Comparison of ENCODE assay signal across 25 cellular contexts in genomic region chr7:77232467-77232866, GRCh38. TPM values are rescaled to one million over a fixed set of nuclear protein-coding genes. Genes with fewer than 3 reads are reported as not detected.
DNase-seq lines count a peak whose midpoint lies in the region; ATAC-seq, FAIRE-seq and TF ChIP-seq lines count a peak whose summit lies in the region.
"Had no signal": no experiment of that assay in that cellular context is flagged by ENCODE, and none has a peak within 500 bp of the region (broad histone marks: within the 10 kb centered on the region; RNA-seq: fewer than 3 reads in every experiment).

No MANE protein-coding gene starts in this region.

- no peak overlapping the region for H4K12ac ChIP-seq in trophoblast cell (ENCODE audit: low read depth, low read length)

- FAIRE-seq in GM12891 (lab: Jason Lieb, UNC) (peak; percentile 5), H1 (lab: Jason Lieb, UNC) (peak; percentile 28)
- FAIRE-seq: A549, D721Med, GM12878 had no signal

- peak overlapping the region; percentile 48; the same call in 1 of the 2 replicates for H4K91ac ChIP-seq in IMR-90 (ENCODE audit: insufficient read depth, low read depth, low read length)
- no peak overlapping the region for H4K91ac ChIP-seq in H1 (replicated peaks; ENCODE audit: insufficient read length, low read length)
- no peak overlapping the region for H4K91ac ChIP-seq in trophoblast cell (ENCODE audit: low read depth, low read length)

- in situ Hi-C loops in IMR-90 (cut with MboI; ENCODE audit: low sequenced_read_pairs) = no loop called here

- H3K23ac ChIP-seq in IMR-90 (ENCODE audit: low read depth, low read length) (no peak overlapping the region), H1 (ENCODE audit: insufficient read length) (no peak overlapping the region), trophoblast cell (ENCODE audit: low read length) (no peak overlapping the region)

- H3K9ac ChIP-seq in IMR-90 (ENCODE audit: low read depth, low read length) (no peak overlapping the region), H1 (replicated peaks in 1 of 4; ENCODE audit: extremely low read depth in 1 of 4, low read depth in 3 of 4, low read length in 3 of 4) (no peak overlapping the region; a peak in 1 of 7 replicates), neural progenitor cell (no peak overlapping the region), trophoblast cell (ENCODE audit: low read length) (no peak overlapping the region)
- H3K9ac ChIP-seq: BLaER1 treated with 17β-estradiol and CSF1 and Interleukin-3, amounts not matched to agents 10 nM and 100 nM had no signal

- H3K4me3 ChIP-seq in IMR-90 (ENCODE audit: insufficient read depth, low read depth, low read length) (no peak overlapping the region), H1 (ENCODE audit: extremely low read depth in 1 of 4, insufficient read depth in 2 of 4, low read depth in 3 of 4, low read length in 4 of 4) (no peak overlapping the region), neural progenitor cell (no peak overlapping the region), trophoblast cell (ENCODE audit: low read depth, low read length) (no peak overlapping the region)
- H3K4me3 ChIP-seq: A549; BLaER1 treated with 17β-estradiol and CSF1 and Interleukin-3, amounts not matched to agents 10 nM and 100 nM; GM12878; HAP-1 had no signal

- H3K9me3 ChIP-seq in IMR-90 (ENCODE audit: control insufficient read depth, insufficient read depth, low read length) = no peaks in the 10 kb centered on the region
- no peaks in the 10 kb centered on the region for H3K9me3 ChIP-seq in H1 (ENCODE audit: insufficient read depth in 2 of 2, low read depth in 1 of 2, low read length in 1 of 2)
- H3K9me3 ChIP-seq in neural progenitor cell (ENCODE audit: low read depth) = no peaks in the 10 kb centered on the region
- no peaks in the 10 kb centered on the region for H3K9me3 ChIP-seq in trophoblast cell (ENCODE audit: insufficient read depth, low read depth, low read length)
- H3K9me3 ChIP-seq: A549, BE2C, HAP-1 had no signal

- H3K79me2 ChIP-seq in H1 (ENCODE audit: control insufficient read depth in 1 of 2, insufficient read depth in 2 of 2, low read length in 2 of 2) (no peaks in the 10 kb centered on the region), neural progenitor cell (ENCODE audit: low read depth) (no peaks in the 10 kb centered on the region), trophoblast cell (ENCODE audit: control insufficient read depth, insufficient read depth, low read length, poor library complexity) (no peaks in the 10 kb centered on the region)

- no peak overlapping the region for H2BK5ac ChIP-seq in IMR-90 (ENCODE audit: low read depth, low read length, poor library complexity, severe bottlenecking)
- no peak overlapping the region for H2BK5ac ChIP-seq in H1 (ENCODE audit: low read depth, low read length)
- H2BK5ac ChIP-seq in trophoblast cell (ENCODE audit: low read depth, low read length, poor library complexity) = no peak overlapping the region

- H3K9me1 ChIP-seq in IMR-90 (ENCODE audit: insufficient read depth, low read length) = peaks cover 4% of the 10 kb centered on the region; the same call in 1 of the 2 replicates

- H4K8ac ChIP-seq in IMR-90 (ENCODE audit: low read depth in 2 of 2, low read length in 2 of 2) (no peak overlapping the region), H1 (ENCODE audit: extremely low read depth, insufficient read depth, low read length) (0 out of 2 replicates have a peak overlapping the region, but pooled peaks have one; percentile 29), trophoblast cell (ENCODE audit: low read depth, low read length) (no peak overlapping the region)

- H3K79me1 ChIP-seq in IMR-90 (ENCODE audit: low read depth in 1 of 2, low read length in 2 of 2) (no peaks in the 10 kb centered on the region), H1 (ENCODE audit: low read depth, low read length) (no peaks in the 10 kb centered on the region), trophoblast cell (ENCODE audit: low read length) (no peaks in the 10 kb centered on the region)

- H2AK5ac ChIP-seq in IMR-90 (ENCODE audit: low read depth, low read length) (peak overlapping the region; percentile 39; the same call in 1 of the 2 replicates), H1 (ENCODE audit: low read depth, low read length) (no peak overlapping the region), trophoblast cell (ENCODE audit: low read length) (no peak overlapping the region)

- TF ChIP-seq CTCF in IMR-90 (conservative IDR thresholded peaks at IDR 0.05; ENCODE audit: low read depth, low read length) (no peak), H1 (IDR thresholded peaks at IDR 0.05; ENCODE audit: control extremely low read depth in 1 of 3, insufficient read depth in 1 of 3, low read depth in 1 of 3, low read length in 3 of 3) (no peak), neural progenitor cell (IDR thresholded peaks at IDR 0.05) (no peak)

- H3K14ac ChIP-seq in IMR-90 (replicated peaks; ENCODE audit: low read depth, low read length) (no peak overlapping the region), H1 (ENCODE audit: insufficient read length) (no peak overlapping the region), trophoblast cell (ENCODE audit: low read length) (no peak overlapping the region)

- H2BK12ac ChIP-seq in H1 (ENCODE audit: low read depth, low read length) (no peak overlapping the region), trophoblast cell (ENCODE audit: low read length) (no peak overlapping the region)

- no CpG with 5 or more reads among the region's 2 CpGs for WGBS in IMR-90 (ENCODE audit: extremely low coverage in 2 of 2, insufficient read length in 1 of 2), 2 experiments
- WGBS in H1 (ENCODE audit: extremely low coverage in 1 of 2, insufficient coverage in 1 of 2, insufficient read length in 1 of 2, insufficient replicate concordance in 2 of 2, low coverage in 1 of 2, low lambda C conversion rate in 2 of 2, missing lambda C conversion rate in 1 of 2), 2 experiments = 89% methylated on average over 2 of the region's 2 CpGs; no CpG with 5 or more reads in 1 of the 2 experiments
- no CpG with 5 or more reads among the region's 2 CpGs for WGBS in trophoblast cell (ENCODE audit: extremely low coverage, insufficient coverage, insufficient read length)

- H2AK9ac ChIP-seq in IMR-90 (replicated peaks; ENCODE audit: low read depth, low read length, poor library complexity) = no peak overlapping the region

- no peak overlapping the region for H3K4ac ChIP-seq in IMR-90 (ENCODE audit: low read depth, low read length)
- no peak overlapping the region for H3K4ac ChIP-seq in H1 (replicated peaks; ENCODE audit: insufficient read length, low read depth, low read length)
- no peak overlapping the region for H3K4ac ChIP-seq in trophoblast cell (ENCODE audit: low read depth, low read length)

- POLR2A ChIA-PET in IMR-90 (lab: Charles Lee; ENCODE audit: unreplicated experiment) (interaction anchor here (0.6 kb wide), 1 partner anchor 28 kb away, joined by 4 read pairs; no protein-coding TSS in a partner anchor), H1 (lab: Charles Lee; ENCODE audit: partially characterized antibody) (no interaction called here)

- H3K4me3 Mint-ChIP-seq in neural progenitor cell = no peak overlapping the region
- H3K4me3 Mint-ChIP-seq: CD14-positive monocyte; CD4-positive, alpha-beta T cell; CD8-positive, alpha-beta memory T cell; HFFc6 had no signal

- H3K4me1 Mint-ChIP-seq in neural progenitor cell = peaks cover 9% of the 10 kb centered on the region

- peak overlapping the region; percentile 57 for H3K27ac Mint-ChIP-seq in neural progenitor cell
- H3K27ac Mint-ChIP-seq: CD14-positive monocyte; CD4-positive, alpha-beta T cell; HFFc6 had no signal

- intact Hi-C loops in IMR-90 (cut with micrococcal nuclease) = no loop called here

- H2BK120ac ChIP-seq in IMR-90 (ENCODE audit: low read depth, low read length) = peak overlapping the region; percentile 41; the same call in 1 of the 2 replicates
- no peak overlapping the region for H2BK120ac ChIP-seq in H1 (replicated peaks; ENCODE audit: low read depth, low read length)
- H2BK120ac ChIP-seq in trophoblast cell (ENCODE audit: insufficient read depth, low read length, poor library complexity) = no peak overlapping the region

- ATAC-seq in IMR-90 (ENCODE audit: low read depth) = no peak
- ATAC-seq in stimulated activated naive CD8-positive, alpha-beta T cell treated with anti-CD3 and anti-CD28 coated beads, Interleukin-15, Interleukin-2, amounts not matched to agents 100 U/mL and 50 U/mL, for 24 hours = no peak
- ATAC-seq: A549, GM12878 had no signal

- H3K36me3 Mint-ChIP-seq in neural progenitor cell = peaks cover 2% of the 10 kb centered on the region

- H2AFZ ChIP-seq in IMR-90 (replicated peaks; ENCODE audit: low read length, poor library complexity) (no peak overlapping the region), H1 (ENCODE audit: low read length) (peak overlapping the region; percentile 49; the same call in 1 of the 2 replicates), neural progenitor cell (replicated peaks) (no peak overlapping the region), trophoblast cell (ENCODE audit: insufficient read depth, low read length, poor library complexity) (no peak overlapping the region)

- dilution Hi-C loops in IMR-90 (cut with HindIII; ENCODE audit: low sequenced_read_pairs, unreplicated experiment) = no loop called here

- H2BK20ac ChIP-seq in IMR-90 (ENCODE audit: low read depth, low read length) (peak overlapping the region; percentile 47; the same call in 1 of the 2 replicates), H1 (ENCODE audit: low read length) (no peak overlapping the region)

- TF ChIP-seq POLR2A in GM12891 (IDR thresholded peaks at IDR 0.05; ENCODE audit: low read depth, low read length) = no peak
- no peak for TF ChIP-seq POLR2A in IMR-90 (IDR thresholded peaks at IDR 0.05; ENCODE audit: low read depth, low read length)
- no peak for TF ChIP-seq POLR2A in H1 (IDR thresholded peaks at IDR 0.05; ENCODE audit: control extremely low read depth in 1 of 2, low read depth in 2 of 2, low read length in 2 of 2)

- H3K27me3 ChIP-seq in IMR-90 (ENCODE audit: control insufficient read depth, insufficient read depth, low read length) = no peaks in the 10 kb centered on the region
- no peaks in the 10 kb centered on the region for H3K27me3 ChIP-seq in H1 (replicated peaks in 1 of 4; ENCODE audit: control insufficient read depth in 3 of 4, extremely low read depth in 1 of 4, insufficient read depth in 3 of 4, low read length in 3 of 4)
- H3K27me3 ChIP-seq in neural progenitor cell = no peaks in the 10 kb centered on the region
- no peaks in the 10 kb centered on the region for H3K27me3 ChIP-seq in trophoblast cell (ENCODE audit: insufficient read depth, low read length)
- H3K27me3 ChIP-seq: BLaER1 treated with 17β-estradiol and CSF1 and Interleukin-3, amounts not matched to agents 10 nM and 100 nM had no signal

- no peak overlapping the region for H4K5ac ChIP-seq in IMR-90 (ENCODE audit: low read depth, low read length)
- no peak overlapping the region for H4K5ac ChIP-seq in H1 (ENCODE audit: insufficient read length, low read depth, low read length)

- no peak overlapping the region for H3K4me2 ChIP-seq in IMR-90 (ENCODE audit: low read depth, low read length)
- H3K4me2 ChIP-seq in H1 (ENCODE audit: insufficient read depth in 1 of 2, low read depth in 2 of 2, low read length in 2 of 2) = no peak overlapping the region
- H3K4me2 ChIP-seq in neural progenitor cell = no peak overlapping the region
- no peak overlapping the region for H3K4me2 ChIP-seq in trophoblast cell (ENCODE audit: low read length)
- H3K4me2 ChIP-seq: A549; BLaER1 treated with 17β-estradiol and CSF1 and Interleukin-3, amounts not matched to agents 10 nM and 100 nM had no signal

- no peaks in the 10 kb centered on the region for H3F3A ChIP-seq in neural progenitor cell (ENCODE audit: low read depth)

- peaks cover 3% of the 10 kb centered on the region for H3K4me1 ChIP-seq in IMR-90 (ENCODE audit: control insufficient read depth, insufficient read depth, low read length)
- no peaks in the 10 kb centered on the region for H3K4me1 ChIP-seq in H1 (replicated peaks in 1 of 4; ENCODE audit: control insufficient read depth in 3 of 4, insufficient read depth in 4 of 4, low read length in 3 of 4)
- H3K4me1 ChIP-seq in neural progenitor cell = no peaks in the 10 kb centered on the region
- no peaks in the 10 kb centered on the region for H3K4me1 ChIP-seq in trophoblast cell (ENCODE audit: control insufficient read depth in 1 of 2, insufficient read depth in 2 of 2, low read length in 2 of 2)
- H3K4me1 ChIP-seq: A549, BE2C, HAP-1 had no signal

- CTCF ChIA-PET in IMR-90 (lab: Yijun Ruan, JAX) = no interaction called here
- CTCF ChIA-PET in H1 (lab: Charles Lee; ENCODE audit: partially characterized antibody) = interaction anchor here (1.4 kb wide), 1 partner anchor 15 kb away, joined by 4 read pairs; no protein-coding TSS in a partner anchor

- no peaks in the 10 kb centered on the region; the same call in 1 of the 2 replicates for H3K36me3 ChIP-seq in IMR-90 (ENCODE audit: control insufficient read depth, insufficient read depth, low read length)
- no peaks in the 10 kb centered on the region for H3K36me3 ChIP-seq in H1 (ENCODE audit: control insufficient read depth in 2 of 4, insufficient read depth in 4 of 4, low read length in 3 of 4)
- H3K36me3 ChIP-seq in neural progenitor cell = no peaks in the 10 kb centered on the region
- H3K36me3 ChIP-seq in trophoblast cell (ENCODE audit: control insufficient read depth in 1 of 2, insufficient read depth in 2 of 2, low read length in 2 of 2) = no peaks in the 10 kb centered on the region
- H3K36me3 ChIP-seq: BE2C, HAP-1 had no signal

- no peak overlapping the region for H3K27ac ChIP-seq in IMR-90 (ENCODE audit: insufficient read depth, low read length)
- no peak overlapping the region for H3K27ac ChIP-seq in H1 (ENCODE audit: low read depth, low read length)
- H3K27ac ChIP-seq in neural progenitor cell = no peak overlapping the region
- H3K27ac ChIP-seq in trophoblast cell (ENCODE audit: low read depth, low read length) = no peak overlapping the region
- H3K27ac ChIP-seq: A549; BLaER1 treated with 17β-estradiol and CSF1 and Interleukin-3, amounts not matched to agents 10 nM and 100 nM had no signal

- no TSS peak for BruUV-seq in IMR-90 (replicated peaks; lab: Mats Ljungman, UMichigan)

- no peaks in the 10 kb centered on the region for H4K20me1 ChIP-seq in IMR-90 (ENCODE audit: insufficient read depth, low read length)
- H4K20me1 ChIP-seq in H1 (replicated peaks in 1 of 2; ENCODE audit: control insufficient read depth in 1 of 2, insufficient read depth in 2 of 2, low read length in 2 of 2) = no peaks in the 10 kb centered on the region
- no peaks in the 10 kb centered on the region for H4K20me1 ChIP-seq in neural progenitor cell (ENCODE audit: low read depth)
- H4K20me1 ChIP-seq: BLaER1 treated with 17β-estradiol and CSF1 and Interleukin-3, amounts not matched to agents 10 nM and 100 nM had no signal

- no peak overlapping the region for H3K56ac ChIP-seq in IMR-90 (ENCODE audit: extremely low read depth, insufficient read depth, low read length)
- H3K56ac ChIP-seq in H1 (replicated peaks; ENCODE audit: insufficient read length, low read depth, low read length) = no peak overlapping the region

- no peak for TF ChIP-seq RAD21 in IMR-90 (IDR thresholded peaks at IDR 0.05; ENCODE audit: low read length)
- TF ChIP-seq RAD21 in H1 (IDR thresholded peaks at IDR 0.05 in 1 of 2, conservative IDR thresholded peaks at IDR 0.05 in 1 of 2; ENCODE audit: low read depth in 2 of 2, low read length in 2 of 2) = no peak

- no peak for TF ChIP-seq EP300 in H1 (IDR thresholded peaks at IDR 0.05; ENCODE audit: borderline replicate concordance in 1 of 2, low read depth in 2 of 2, low read length in 2 of 2)

- H2BK15ac ChIP-seq in IMR-90 (ENCODE audit: low read depth, low read length) (no peak overlapping the region; the same call in 2 of the 3 replicates), H1 (ENCODE audit: low read length) (no peak overlapping the region)

- no peaks in the 10 kb centered on the region for H3K27me3 Mint-ChIP-seq in neural progenitor cell (ENCODE audit: insufficient read depth, low read depth)
- H3K27me3 Mint-ChIP-seq: CD4-positive, alpha-beta T cell had no signal

- no peaks in the 10 kb centered on the region; the same call in 1 of the 2 replicates for H3K23me2 ChIP-seq in H1 (ENCODE audit: low read depth, low read length)

- H3K18ac ChIP-seq in IMR-90 (ENCODE audit: low read depth, low read length) (no peak overlapping the region), H1 (ENCODE audit: extremely low read depth, low read length) (no peak overlapping the region), trophoblast cell (ENCODE audit: low read length) (no peak overlapping the region)

- DNase-seq in GM12891 (ENCODE audit: insufficient read length, low spot score) (no peak), IMR-90 (no peak), H1 (ENCODE audit: low read depth in 1 of 2, low spot score in 2 of 2) (no peak), neural progenitor cell (ENCODE audit: low spot score) (no peak), amniotic stem cell (lab: John Stamatoyannopoulos, UW) (no peak), trophoblast cell (no peak)
- DNase-seq in stimulated activated naive CD8-positive, alpha-beta T cell treated with anti-CD3 and anti-CD28 coated beads, Interleukin-15, Interleukin-2, amounts not matched to agents 100 U/mL and 50 U/mL, for 24 hours = no peak
- DNase-seq: 8988T; ACHN; AML-193; BE2C; CD4-positive, alpha-beta T cell; CD8-positive, alpha-beta memory T cell; DMS 273 treated with DMSO at 0.1 percent for 48 hours; DMS79; EL; GDM1; HFFc6 had no signal

- H3K9me3 Mint-ChIP-seq in neural progenitor cell = peaks cover 3% of the 10 kb centered on the region

RNA-seq across cellular contexts. Expression of gene FGL2, which starts 32.8 kb away (rescaled TPM):
- polyA plus RNA-seq in GM12891 (2012; ENCODE audit: low read depth, missing spikeins) = 6.5 TPM
- total RNA-seq in IMR-90 (2012; rRNA removed) (0.56 and 1.3 TPM in 2 replicates), neural progenitor cell (ENCODE audit: low replicate concordance) (not detected in 2 replicates)
- polyA plus RNA-seq in IMR-90 (2012; rRNA removed) (0.32 and 0.47 TPM in 2 replicates), H1 (2011; rRNA removed) (not detected in 2 replicates)
- polyA plus RNA-seq in IMR-90 (2012; cell fraction: cytosol; rRNA removed) = 0.16 and 0.18 TPM in 2 replicates
- polyA plus RNA-seq in IMR-90 (2012; cell fraction: nucleus; rRNA removed; ENCODE audit: low replicate concordance) = 0.10 TPM in 1 of 2 replicates, not detected in the other
- total RNA-seq in H1 (2021; fragmentation: NEBNext Ultra II Directional; extraction: Animal tissue kit (Norgen Biotek cat#: 25700)) = not detected in 2 replicates
- not detected for polyA plus RNA-seq in H1 (2011; cell fraction: cytosol; rRNA removed)
- not detected for polyA plus RNA-seq in H1 (2011; cell fraction: nucleus; rRNA removed)
- polyA plus RNA-seq in H1 (2012, experiment 1 of 2) = not detected in 4 replicates
- not detected for polyA plus RNA-seq in H1 (2012, experiment 2 of 2)
- not detected for polyA plus RNA-seq in H1 (2013, experiment 1 of 2)
- polyA plus RNA-seq in H1 (2013, experiment 2 of 2) = 0.02 TPM
- not detected in 2 replicates for polyA minus RNA-seq in H1 (2011; rRNA and poly(A)+ RNA removed)
- polyA minus RNA-seq in H1 (2011; cell fraction: cytosol; rRNA and poly(A)+ RNA removed) = not detected
- polyA minus RNA-seq in H1 (2011; cell fraction: nucleus; rRNA and poly(A)+ RNA removed) = not detected
- polyA plus RNA-seq in trophoblast cell (2013) = not detected in 2 replicates
- total RNA-seq: H4, HFFc6 had no signal
- polyA plus RNA-seq: A549 had no signal
